8 cellular contexts compared by ENCODE assay signal in the genomic region with DNA sequence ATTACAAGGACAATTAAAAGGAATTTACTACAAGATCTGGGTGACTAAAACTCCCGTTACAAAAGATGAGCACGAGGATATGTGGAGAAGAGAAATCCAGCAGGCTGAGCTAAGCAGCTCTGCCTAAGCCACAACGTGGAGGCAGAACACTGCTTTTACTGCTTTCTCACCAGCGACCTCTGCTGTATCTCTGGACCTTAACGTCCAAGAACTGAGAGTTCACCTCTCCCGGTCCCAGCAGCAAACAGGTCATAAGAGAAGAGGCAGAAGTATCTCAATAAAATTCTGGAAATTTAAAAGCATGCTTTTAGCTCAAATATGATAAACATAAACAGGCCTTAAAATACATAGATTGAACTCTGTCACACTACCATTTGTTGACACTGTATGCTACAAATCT.
A peak's percentile ranks its signal among the peaks of the same experiment; 100 is the strongest.
DNase-seq lines count a peak whose midpoint lies in the region; TF ChIP-seq lines count a peak whose summit lies in the region.

No MANE protein-coding gene starts in this region.

- H3K27ac Mint-ChIP-seq in HFFc6 = no peak overlapping the region

- H3K4me1 ChIP-seq in adipocyte (ENCODE audit: control insufficient read depth, insufficient read depth, low read length) (no peaks in the 10 kb centered on the region), iPS-18a (ENCODE audit: control insufficient read depth, low read depth, low read length) (peaks cover 14% of the 10 kb centered on the region)

- no peak overlapping the region for H3K4me3 Mint-ChIP-seq in HFFc6

- H3K9ac ChIP-seq in adipocyte (ENCODE audit: low read length) (no peak overlapping the region), iPS-18a (ENCODE audit: low read length) (peak overlapping the region; percentile 5)

- TF ChIP-seq CTCF in HFFc6 (IDR thresholded peaks at IDR 0.05) = peak; percentile 52

- no peak overlapping the region for H3K27ac ChIP-seq in iPS-18a (ENCODE audit: low read length)

- no peak overlapping the region for H3K4me3 ChIP-seq in adipocyte (ENCODE audit: low read length)
- no peak overlapping the region for H3K4me3 ChIP-seq in iPS-18a (ENCODE audit: low read length)

- no peaks in the 10 kb centered on the region for H3K9me3 Mint-ChIP-seq in HFFc6

- DNase-seq in DMS53 (lab: John Stamatoyannopoulos, UW) (peak; percentile 81), HFFc6 (peak; percentile 28), adipocyte (ENCODE audit: low read depth) (peak; percentile 63), KG1 (lab: John Stamatoyannopoulos, UW) (no peak), GDM1 (lab: John Stamatoyannopoulos, UW) (no peak), NCI-H69 (lab: John Stamatoyannopoulos, UW) (no peak)
- no peak for DNase-seq in activated CD8-positive, alpha-beta memory T cell treated with anti-CD3 and anti-CD28 coated beads, Interleukin-2, amount 50 U/mL, for 4 hours

- no peaks in the 10 kb centered on the region for H3K36me3 ChIP-seq in adipocyte (ENCODE audit: control insufficient read depth, insufficient read depth, low read length, severe bottlenecking)
- peaks cover 11% of the 10 kb centered on the region for H3K36me3 ChIP-seq in iPS-18a (ENCODE audit: control insufficient read depth, low read depth, low read length)

- H3K9me3 ChIP-seq in adipocyte (ENCODE audit: control insufficient read depth, low read length) (no peaks in the 10 kb centered on the region), iPS-18a (ENCODE audit: control insufficient read depth, low read depth, low read length) (no peaks in the 10 kb centered on the region)

- H3K27me3 ChIP-seq in adipocyte (replicated peaks; ENCODE audit: control insufficient read depth, insufficient read depth, low read length) = no peaks in the 10 kb centered on the region
- no peaks in the 10 kb centered on the region for H3K27me3 ChIP-seq in iPS-18a (ENCODE audit: control insufficient read depth, insufficient read depth, low read length)

- H3K36me3 Mint-ChIP-seq in HFFc6 (ENCODE audit: low read depth) = peaks cover 5% of the 10 kb centered on the region; the same call in 1 of the 2 replicates

- H3K4me1 Mint-ChIP-seq in HFFc6 (ENCODE audit: low read depth) = no peaks in the 10 kb centered on the region

- H3K27me3 Mint-ChIP-seq in HFFc6 (ENCODE audit: insufficient read depth) = no peaks in the 10 kb centered on the region

Comparison
In these comparisons a context has a peak if more than half of its experiments do, and no peak if none do; other contexts are left out.
1. DNase-seq: peak in DMS53 (single experiment), HFFc6 (single experiment) and adipocyte (single experiment); none in KG1 (single experiment), GDM1 (single experiment), NCI-H69 (single experiment) and activated CD8-positive, alpha-beta memory T cell treated with anti-CD3 and anti-CD28 coated beads, Interleukin-2, amount 50 U/mL, for 4 hours (single experiment).